ENCODE assay signal across 28 cellular contexts in the genomic region with DNA sequence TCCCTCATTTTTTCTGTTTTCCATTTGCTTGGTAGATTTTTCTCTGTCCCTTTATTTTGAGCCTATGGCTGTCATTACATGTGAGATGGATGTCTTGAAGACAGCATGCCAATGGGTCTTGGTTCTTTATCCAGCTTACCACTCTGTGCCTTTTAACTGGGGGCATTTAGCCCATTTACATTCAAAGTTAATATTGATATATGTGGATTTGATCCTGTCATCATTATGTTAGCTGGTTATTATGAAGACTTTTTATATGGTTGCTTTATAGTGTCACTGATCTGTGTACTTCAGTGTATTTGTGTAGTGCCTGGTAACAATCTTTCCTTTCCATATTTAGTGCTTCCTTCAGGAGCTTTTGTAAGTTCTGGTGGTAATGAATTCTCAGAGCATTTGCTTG.
"Had no signal": no experiment of that assay in that cellular context is flagged by ENCODE, and none has a peak within 500 bp of the region (broad histone marks: within the 10 kb centered on the region; RNA-seq: fewer than 3 reads in every experiment).

No MANE protein-coding gene starts in this region.

- H3K4me3 Mint-ChIP-seq: stimulated activated effector memory CD8-positive, alpha-beta T cell treated with anti-CD3 and anti-CD28 coated beads, Interleukin-12 subunit alpha, Interleukin-12 subunit beta, amount 100 ng/mL, for 72 hours; stimulated activated memory B cell treated with anti-CD40 and anti-IgM and Interleukin-4, amounts not matched to agents 10 μg/mL and 1 μg/mL and 100 μg/mL, for 72 hours; stimulated activated naive B cell treated with anti-CD40 and anti-IgM and Interleukin-4, amounts not matched to agents 10 μg/mL and 1 μg/mL and 100 μg/mL, for 72 hours; stimulated activated naive CD8-positive, alpha-beta T cell treated with anti-CD3 and anti-CD28 coated beads, Interleukin-15, amount 100 ng/mL, for 72 hours; stimulated activated naive CD8-positive, alpha-beta T cell treated with anti-CD3 and anti-CD28 coated beads, Interleukin-15, Interleukin-2, amounts not matched to agents 100 ng/mL and 50 ng/mL, for 24 hours; type B pancreatic cell had no signal

- ATAC-seq: stimulated activated effector memory CD8-positive, alpha-beta T cell treated with anti-CD3 and anti-CD28 coated beads, Interleukin-12 subunit alpha, Interleukin-12 subunit beta, amount 100 ng/mL, for 72 hours; stimulated activated memory B cell treated with anti-CD40 and anti-IgM and Interleukin-4, amounts not matched to agents 10 μg/mL and 1 μg/mL and 100 μg/mL, for 72 hours; stimulated activated naive B cell treated with anti-CD40 and anti-IgM and Interleukin-4, amounts not matched to agents 10 μg/mL and 1 μg/mL and 100 μg/mL, for 72 hours; stimulated activated naive CD8-positive, alpha-beta T cell treated with anti-CD3 and anti-CD28 coated beads, Interleukin-15, amount 100 ng/mL, for 72 hours; stimulated activated naive CD8-positive, alpha-beta T cell treated with anti-CD3 and anti-CD28 coated beads, Interleukin-15, Interleukin-2, amounts not matched to agents 100 U/mL and 50 U/mL, for 24 hours; upper lobe of right lung had no signal

- DNase-seq: stimulated activated CD4-positive, alpha-beta T cell treated with anti-CD3 and anti-CD28 coated beads, Interleukin-2, amount 100 ng/mL, for 48 hours; stimulated activated CD4-positive, alpha-beta T cell treated with anti-CD3 and anti-CD28 coated beads, Interleukin-4, amount 100 ng/mL, for 1 hour; stimulated activated CD4-positive, alpha-beta T cell treated with anti-CD3 and anti-CD28 coated beads, Interleukin-4, amount 100 ng/mL, for 24 hours; stimulated activated CD4-positive, alpha-beta T cell treated with anti-CD3 and anti-CD28 coated beads, Interleukin-4, amount 100 ng/mL, for 4 hours; stimulated activated CD8-positive, alpha-beta memory T cell treated with anti-CD3 and anti-CD28 coated beads, Interleukin-4, amount 100 ng/mL, for 48 hours; stimulated activated naive B cell treated with anti-CD40 and anti-IgM and Interleukin-4, amounts not matched to agents 10 μg/mL and 1 μg/mL and 100 μg/mL, for 72 hours; stimulated activated naive CD4-positive, alpha-beta T cell; stimulated activated naive CD4-positive, alpha-beta T cell treated with Interleukin-2 at 50 U/mL for 16 hours; stimulated activated naive CD8-positive, alpha-beta T cell treated with anti-CD3 and anti-CD28 coated beads, Interleukin-15, amount 100 ng/mL, for 72 hours; stimulated activated naive CD8-positive, alpha-beta T cell treated with anti-CD3 and anti-CD28 coated beads, Interleukin-15, Interleukin-2, amounts not matched to agents 100 U/mL and 50 U/mL, for 24 hours; stomach; substantia nigra; testis; thyroid gland; tibial artery; transverse colon; trophoblast cell; upper lobe of left lung; upper lobe of right lung; uterus had no signal

- H3K36me3 Mint-ChIP-seq: stimulated activated effector memory CD8-positive, alpha-beta T cell treated with anti-CD3 and anti-CD28 coated beads, Interleukin-12 subunit alpha, Interleukin-12 subunit beta, amount 100 ng/mL, for 72 hours; stimulated activated memory B cell treated with anti-CD40 and anti-IgM and Interleukin-4, amounts not matched to agents 10 μg/mL and 1 μg/mL and 100 μg/mL, for 72 hours; stimulated activated naive B cell treated with anti-CD40 and anti-IgM and Interleukin-4, amounts not matched to agents 10 μg/mL and 1 μg/mL and 100 μg/mL, for 72 hours; type B pancreatic cell had no signal

- H3K4me3 ChIP-seq: stomach, suprapubic skin, testis, thoracic aorta, thyroid gland, tibial artery, tibial nerve, transverse colon, upper lobe of left lung, upper lobe of right lung, uterus, vagina had no signal

- H3K4me1 ChIP-seq: stomach, testis, thyroid gland, tibial artery, transverse colon, upper lobe of right lung, uterus, vagina had no signal

- H3K27ac Mint-ChIP-seq: stimulated activated effector memory CD8-positive, alpha-beta T cell treated with anti-CD3 and anti-CD28 coated beads, Interleukin-12 subunit alpha, Interleukin-12 subunit beta, amount 100 ng/mL, for 72 hours; stimulated activated memory B cell treated with anti-CD40 and anti-IgM and Interleukin-4, amounts not matched to agents 10 μg/mL and 1 μg/mL and 100 μg/mL, for 72 hours; stimulated activated naive B cell treated with anti-CD40 and anti-IgM and Interleukin-4, amounts not matched to agents 10 μg/mL and 1 μg/mL and 100 μg/mL, for 72 hours; stimulated activated naive CD8-positive, alpha-beta T cell treated with anti-CD3 and anti-CD28 coated beads, Interleukin-15, amount 100 ng/mL, for 72 hours; stimulated activated naive CD8-positive, alpha-beta T cell treated with anti-CD3 and anti-CD28 coated beads, Interleukin-15, Interleukin-2, amounts not matched to agents 100 ng/mL and 50 ng/mL, for 24 hours; type B pancreatic cell had no signal

- H3K27ac ChIP-seq: stomach, suprapubic skin, testis, thoracic aorta, thyroid gland, tibial artery, tibial nerve, transverse colon, upper lobe of left lung, upper lobe of right lung, uterus, vagina had no signal

- H3K9me3 ChIP-seq: testis, thyroid gland, upper lobe of right lung, uterus, vagina had no signal

- H3K4me1 Mint-ChIP-seq: stimulated activated effector memory CD8-positive, alpha-beta T cell treated with anti-CD3 and anti-CD28 coated beads, Interleukin-12 subunit alpha, Interleukin-12 subunit beta, amount 100 ng/mL, for 72 hours; stimulated activated memory B cell treated with anti-CD40 and anti-IgM and Interleukin-4, amounts not matched to agents 10 μg/mL and 1 μg/mL and 100 μg/mL, for 72 hours; stimulated activated naive B cell treated with anti-CD40 and anti-IgM and Interleukin-4, amounts not matched to agents 10 μg/mL and 1 μg/mL and 100 μg/mL, for 72 hours had no signal

- H3K36me3 ChIP-seq: stomach, suprapubic skin, thoracic aorta, thyroid gland, tibial artery, tibial nerve, transverse colon, upper lobe of left lung, upper lobe of right lung, uterus, vagina had no signal
